In genomic region chr17:75261336-75262111, GRCh38 we compare ENCODE assay signal across 8 cellular contexts. TPM values are rescaled to one million over a fixed set of nuclear protein-coding genes. Genes with fewer than 3 reads are reported as not detected.
A peak's percentile ranks its signal among the peaks of the same experiment; 100 is the strongest.
DNase-seq lines count a peak whose midpoint lies in the region; TF ChIP-seq lines count a peak whose summit lies in the region.

A gene with protein sequence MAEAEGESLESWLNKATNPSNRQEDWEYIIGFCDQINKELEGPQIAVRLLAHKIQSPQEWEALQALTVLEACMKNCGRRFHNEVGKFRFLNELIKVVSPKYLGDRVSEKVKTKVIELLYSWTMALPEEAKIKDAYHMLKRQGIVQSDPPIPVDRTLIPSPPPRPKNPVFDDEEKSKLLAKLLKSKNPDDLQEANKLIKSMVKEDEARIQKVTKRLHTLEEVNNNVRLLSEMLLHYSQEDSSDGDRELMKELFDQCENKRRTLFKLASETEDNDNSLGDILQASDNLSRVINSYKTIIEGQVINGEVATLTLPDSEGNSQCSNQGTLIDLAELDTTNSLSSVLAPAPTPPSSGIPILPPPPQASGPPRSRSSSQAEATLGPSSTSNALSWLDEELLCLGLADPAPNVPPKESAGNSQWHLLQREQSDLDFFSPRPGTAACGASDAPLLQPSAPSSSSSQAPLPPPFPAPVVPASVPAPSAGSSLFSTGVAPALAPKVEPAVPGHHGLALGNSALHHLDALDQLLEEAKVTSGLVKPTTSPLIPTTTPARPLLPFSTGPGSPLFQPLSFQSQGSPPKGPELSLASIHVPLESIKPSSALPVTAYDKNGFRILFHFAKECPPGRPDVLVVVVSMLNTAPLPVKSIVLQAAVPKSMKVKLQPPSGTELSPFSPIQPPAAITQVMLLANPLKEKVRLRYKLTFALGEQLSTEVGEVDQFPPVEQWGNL (minus strand): TSS chr17:75261606. CDS start chr17:75261587, 19 bp downstream.
Gene MRPS7, plus strand, starts transcription at chr17:75261879. Its CDS starts 22 bp downstream, at chr17:75261901.

- peak within 1 kb of the TSS; percentile 96 for H3K9ac ChIP-seq in MM.1S (ENCODE audit: low read length)
- peak within 1 kb of the TSS; percentile 97 to 99 for H3K9ac ChIP-seq in stomach smooth muscle (ENCODE audit: low read length in 2 of 2)

- H3K9me3 ChIP-seq in HAP-1 (no peaks in the 10 kb centered on the region), MM.1S (replicated peaks; ENCODE audit: insufficient read depth, low read length) (no peaks in the 10 kb centered on the region), stomach smooth muscle (ENCODE audit: control insufficient read depth in 2 of 2, low read length in 2 of 2) (no peaks in the 10 kb centered on the region)

- H3K27me3 ChIP-seq in HAP-1 (ENCODE audit: low read depth) = no peaks in the 10 kb centered on the region
- no peaks in the 10 kb centered on the region for H3K27me3 ChIP-seq in MM.1S (replicated peaks; ENCODE audit: insufficient read depth, low read length)
- no peaks in the 10 kb centered on the region for H3K27me3 ChIP-seq in stomach smooth muscle (ENCODE audit: control insufficient read depth in 1 of 2, insufficient read depth in 2 of 2, low read length in 2 of 2)

- DNase-seq in EL (peak; percentile 94), HAP-1 (ENCODE audit: low spot score in 2 of 2) (peak; percentile 85 to 97), MM.1S (peak; percentile 95), SHP77 treated with DMSO at 0.1 percent for 48 hours (lab: John Stamatoyannopoulos, UW) (peak; percentile 92), fibroblast of the conjunctiva (ENCODE audit: low read depth) (peak; percentile 84), neural crest cell (ENCODE audit: low read depth, low spot score) (peak; percentile 94)
- peak; percentile 98 for DNase-seq in activated effector memory CD4-positive, alpha-beta T cell treated with anti-CD3 and anti-CD28 coated beads, Interleukin-2, amount 50 U/mL, for 16 hours

- peak within 1 kb of the TSS; percentile 96 for H3K4me2 ChIP-seq in MM.1S (ENCODE audit: low read depth, low read length)

- H2AFZ ChIP-seq in MM.1S (ENCODE audit: low read length) = peak within 1 kb of the TSS; percentile 85

- H3K36me3 Mint-ChIP-seq in neural crest cell (ENCODE audit: low read depth) = no peaks in the 10 kb centered on the region

- H3K27ac Mint-ChIP-seq in neural crest cell (ENCODE audit: unreplicated experiment) = peak within 1 kb of the TSS; percentile 100

- H3F3A ChIP-seq in MM.1S (ENCODE audit: insufficient read depth, low read length) = no peaks in the 10 kb centered on the region

- TF ChIP-seq CTCF in MM.1S (IDR thresholded peaks at IDR 0.05; ENCODE audit: low read length) = no peak
- no peak for TF ChIP-seq CTCF in neural crest cell (conservative IDR thresholded peaks at IDR 0.05)

- peak within 1 kb of the TSS; percentile 99 for H3K4me3 Mint-ChIP-seq in neural crest cell

- H4K20me1 ChIP-seq in MM.1S (ENCODE audit: insufficient read depth, low read length) = no peaks in the 10 kb centered on the region

- H3K27me3 Mint-ChIP-seq in neural crest cell (ENCODE audit: low read depth) = no peaks in the 10 kb centered on the region

- peaks cover 9% of the 10 kb centered on the region for H3K4me1 ChIP-seq in HAP-1
- peaks cover 15% of the 10 kb centered on the region for H3K4me1 ChIP-seq in MM.1S (ENCODE audit: low read length)
- peaks cover 32% of the 10 kb centered on the region for H3K4me1 ChIP-seq in stomach smooth muscle (ENCODE audit: control insufficient read depth, insufficient read depth, low read length)

- peak within 1 kb of the TSS; percentile 100 for H3K4me3 ChIP-seq in HAP-1
- H3K4me3 ChIP-seq in MM.1S (ENCODE audit: low read length) = peak within 1 kb of the TSS; percentile 92
- H3K4me3 ChIP-seq in stomach smooth muscle (ENCODE audit: low read length in 2 of 2) = peak within 1 kb of the TSS; percentile 94 to 98

- peak within 1 kb of the TSS; percentile 91 for H3K27ac ChIP-seq in MM.1S (ENCODE audit: low read length)
- H3K27ac ChIP-seq in stomach smooth muscle (ENCODE audit: low read length) = peak within 1 kb of the TSS; percentile 96

- in situ Hi-C loops in HAP-1 (cut with MboI; ENCODE audit: low sequenced_read_pairs) = no loop called here

- H3K4me1 Mint-ChIP-seq in neural crest cell = peaks cover 38% of the 10 kb centered on the region

- peaks cover 59% of the 10 kb centered on the region for H3K79me2 ChIP-seq in MM.1S (ENCODE audit: low read length)

- H3K9me3 Mint-ChIP-seq in neural crest cell = no peaks in the 10 kb centered on the region

- H3K36me3 ChIP-seq in HAP-1 (replicated peaks) = peaks cover 47% of the 10 kb centered on the region
- H3K36me3 ChIP-seq in MM.1S (replicated peaks; ENCODE audit: insufficient read depth, low read length) = no peaks in the 10 kb centered on the region
- peaks cover 19% of the 10 kb centered on the region in 2 donors for H3K36me3 ChIP-seq in stomach smooth muscle (ENCODE audit: control insufficient read depth in 2 of 2, insufficient read depth in 2 of 2, low read length in 2 of 2)

- no peaks in the 10 kb centered on the region for H3K9me2 ChIP-seq in MM.1S (replicated peaks; ENCODE audit: insufficient read depth, low read length)

RNA-seq across cellular contexts. Expression of the first gene that starts in this region (rescaled TPM):
- total RNA-seq in neural crest cell = 57.2 and 59.0 TPM in 2 replicates

RNA-seq across cellular contexts. Expression of gene MRPS7, which starts in this region (rescaled TPM):
- 84.7 and 86.4 TPM in 2 replicates for total RNA-seq in neural crest cell

Comparison
In these comparisons a context has a peak if more than half of its experiments do, and no peak if none do; other contexts are left out.
1. Peak in every context shown above with its lines: DNase-seq, H3K4me3 ChIP-seq and H3K27ac ChIP-seq.